Comparison of ENCODE assay signal across 24 cellular contexts in the genomic region with DNA sequence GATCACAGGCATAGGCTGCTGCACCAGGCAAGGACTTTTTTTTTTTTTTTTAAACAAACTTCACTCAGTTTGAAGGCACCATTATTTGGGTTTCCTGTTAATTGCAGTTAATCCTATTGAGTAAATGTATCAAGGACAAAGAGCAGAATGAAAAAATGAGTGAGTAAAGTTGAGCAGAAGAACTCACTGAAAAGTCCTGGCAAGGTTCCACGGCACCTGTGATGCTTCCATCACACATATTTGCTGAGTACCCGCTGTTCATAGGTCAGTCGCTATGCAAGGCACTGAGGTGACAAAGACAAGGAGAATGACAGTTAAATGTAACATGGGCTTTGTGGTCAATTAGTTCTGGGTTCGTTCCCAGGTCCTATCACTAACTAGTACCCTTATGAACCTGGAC.
"Had no signal": no experiment of that assay in that cellular context is flagged by ENCODE, and none has a peak within 500 bp of the region (broad histone marks: within the 10 kb centered on the region; RNA-seq: fewer than 3 reads in every experiment).

No MANE protein-coding gene starts in this region.

- ATAC-seq: HepG2, SK-N-SH treated with all-trans-retinoic acid at 6 μM for 48 hours had no signal

- H3K4me1 ChIP-seq: Peyer's patch had no signal

- H3K4me2 ChIP-seq: PC-9 had no signal

- H3K36me3 ChIP-seq: Peyer's patch had no signal

- H3K27ac ChIP-seq: PC-9, Peyer's patch had no signal

- DNase-seq: IMR-90; Karpas-422; KG1; MM.1S; NCI-H1092 treated with DMSO at 0.1 percent for 48 hours; NCI-H1436; NCI-H187; NCI-H2029; NCI-H2081 treated with DMSO at 0.1 percent for 48 hours; NCI-H2171; NCI-H226; NCI-H446; NCI-H510A; NCI-H524 treated with DMSO at 0.1 percent for 48 hours; NCI-H69; NK-92 treated with Interleukin-12 subunit alpha and Interleukin-12 subunit beta, amount 100 ng/mL, for 24 hours; OCI-M1; PC-9; Peyer's patch; Right ventricle myocardium superior; SIG-M5; T-helper 1 cell had no signal

- H3K27me3 ChIP-seq: Peyer's patch had no signal

- H3K4me3 ChIP-seq: PC-9, Peyer's patch had no signal

- H2AFZ ChIP-seq: PC-9 had no signal

- H3K9me3 ChIP-seq: Peyer's patch had no signal

- FAIRE-seq: HepG2 had no signal
